ENCODE assay signal across 22 cellular contexts in the genomic region with DNA sequence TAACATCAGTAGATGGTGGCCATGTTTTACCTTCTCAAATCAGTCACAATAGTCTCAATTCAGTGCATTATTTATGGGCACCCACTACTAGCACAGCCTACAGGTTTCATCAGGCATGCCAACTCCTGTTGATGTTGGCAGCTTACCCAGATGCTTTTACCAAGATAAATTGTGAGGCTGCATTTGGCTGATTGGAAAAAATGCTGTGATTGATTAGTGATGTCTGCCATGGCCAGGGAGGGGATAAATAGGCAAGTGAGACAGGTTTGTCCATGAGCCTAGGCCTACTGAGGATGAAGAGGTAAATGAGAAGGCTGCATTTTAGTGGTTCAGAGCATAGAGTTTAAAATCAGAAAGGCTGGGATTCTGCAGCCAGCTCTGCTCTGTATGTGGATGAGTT.
"Had no signal": no experiment of that assay in that cellular context is flagged by ENCODE, and none has a peak within 500 bp of the region (broad histone marks: within the 10 kb centered on the region; RNA-seq: fewer than 3 reads in every experiment).

No MANE protein-coding gene starts in this region.

- H3K27ac ChIP-seq: SJSA1, SK-N-MC had no signal

- ATAC-seq: T-helper 17 cell had no signal

- H3K36me3 ChIP-seq: SJSA1 had no signal

- H3K27me3 ChIP-seq: SJSA1 had no signal

- DNase-seq: Karpas-422, KBM-7, NCI-H1092, NCI-H1105 treated with DMSO at 0.1 percent for 48 hours, NCI-H1436, NCI-H187, NCI-H2029, NCI-H2081 treated with DMSO at 0.1 percent for 48 hours, NCI-H2171, NCI-H226, NCI-H446, NCI-H510A, NCI-H524 treated with DMSO at 0.1 percent for 48 hours, NCI-H69, NCI-H82, Right ventricle myocardium superior, RPMI8226, SIG-M5, T-helper 1 cell, T-helper 17 cell had no signal

- H3K4me3 ChIP-seq: SJSA1, SK-N-MC had no signal
